In genomic region chr4:143372093-143372915, GRCh38 we compare ENCODE assay signal across 14 cellular contexts. TPM values are rescaled to one million over a fixed set of nuclear protein-coding genes. Genes with fewer than 3 reads are reported as not detected.
DNase-seq lines count a peak whose midpoint lies in the region; ATAC-seq and TF ChIP-seq lines count a peak whose summit lies in the region.
"Had no signal": no experiment of that assay in that cellular context is flagged by ENCODE, and none has a peak within 500 bp of the region (broad histone marks: within the 10 kb centered on the region; RNA-seq: fewer than 3 reads in every experiment).

No MANE protein-coding gene starts in this region.

- H3K4me1 ChIP-seq in BLaER1 (peaks cover 56% of the 10 kb centered on the region), thyroid gland (peaks cover 4 to 25% of the 10 kb centered on the region in 2 donors), lower lobe of right lung (peaks cover 40% of the 10 kb centered on the region)
- H3K4me1 ChIP-seq: foreskin keratinocyte had no signal

- intact Hi-C loops in thyroid gland (cut with DNase I) (no loop called here), lower lobe of right lung (cut with DNase I) (no loop called here)

- H3K4me3 ChIP-seq in BLaER1 (no peak overlapping the region), thyroid gland (replicated peaks in 1 of 3) (no peak overlapping the region), lower lobe of right lung (no peak overlapping the region)

- H3K9me3 ChIP-seq in BLaER1 (peaks cover 23% of the 10 kb centered on the region), thyroid gland (no peaks in the 10 kb centered on the region), lower lobe of right lung (no peaks in the 10 kb centered on the region)

- TF ChIP-seq POLR2A in thyroid gland (IDR thresholded peaks at IDR 0.05), result no peak

- DNase-seq in HEK293T (ENCODE audit: extremely low spot score) (no peak), thyroid gland (no peak), lower lobe of right lung (no peak), NCI-H2029 (lab: John Stamatoyannopoulos, UW) (no peak)
- DNase-seq: activated CD8-positive, alpha-beta memory T cell treated with anti-CD3 and anti-CD28 coated beads, Interleukin-2, amount 50 U/mL, for 48 hours; cerebellar nuclear complex; foreskin keratinocyte; NCI-H2107; stimulated activated CD8-positive, alpha-beta memory T cell treated with anti-CD3 and anti-CD28 coated beads, Interleukin-4, amount 100 ng/mL, for 48 hours; T-cell had no signal

- H3K27me3 ChIP-seq in BLaER1 (no peaks in the 10 kb centered on the region), thyroid gland (no peaks in the 10 kb centered on the region), lower lobe of right lung (ENCODE audit: low read depth) (no peaks in the 10 kb centered on the region)
- H3K27me3 ChIP-seq: foreskin keratinocyte had no signal

- no peak for TF ChIP-seq CTCF in thyroid gland (IDR thresholded peaks at IDR 0.05)
- TF ChIP-seq CTCF in lower lobe of right lung (IDR thresholded peaks at IDR 0.05), result no peak

- peaks cover 18% of the 10 kb centered on the region for H3K36me3 ChIP-seq in BLaER1
- no peaks in the 10 kb centered on the region for H3K36me3 ChIP-seq in thyroid gland
- H3K36me3 ChIP-seq in lower lobe of right lung, result no peaks in the 10 kb centered on the region

- 0 out of 2 replicates have a peak overlapping the region, but pooled peaks have one; percentile 38 for H3K27ac ChIP-seq in BLaER1
- no peak overlapping the region for H3K27ac ChIP-seq in thyroid gland
- no peak overlapping the region for H3K27ac ChIP-seq in lower lobe of right lung
- H3K27ac ChIP-seq: foreskin keratinocyte had no signal

- POLR2A ChIA-PET in HEK293T (lab: Yijun Ruan, JAX), result no interaction called here

- ATAC-seq in GM19351 (IDR thresholded peaks at IDR 0.05; ENCODE audit: unreplicated experiment), result peak; percentile 74
- peak; percentile 81 for ATAC-seq in HG02870 (IDR thresholded peaks at IDR 0.05; ENCODE audit: unreplicated experiment)
- peak; percentile 62 for ATAC-seq in HG03575 (IDR thresholded peaks at IDR 0.05; ENCODE audit: extremely low read depth, insufficient number of reproducible peaks, low FRiP score, unreplicated experiment)
- ATAC-seq in lower lobe of right lung, result no peak
- ATAC-seq: foreskin keratinocyte, T-cell had no signal

- H4K20me1 ChIP-seq in BLaER1, result no peaks in the 10 kb centered on the region

- H3K9ac ChIP-seq in BLaER1, result no peak overlapping the region

- 88 to 96% methylated on average over 1 of the region's 1 CpG for WGBS in thyroid gland, 2 donors

- peak overlapping the region; percentile 65 for H3K4me2 ChIP-seq in BLaER1

- CTCF ChIA-PET in HEK293T (lab: Yijun Ruan, JAX), result interaction anchor here (0.7 to 0.8 kb wide), 2 partner anchors 24 to 95 kb away, joined by 3 to 4 read pairs; no protein-coding TSS in a partner anchor

TF ChIP-seq in HEK293T, 16 proteins besides CTCF, POLR2A, EP300 and RAD21:
- TF ChIP-seq FOXA1 (IDR thresholded peaks at IDR 0.05), result no peak
- TF ChIP-seq NFRKB (IDR thresholded peaks at IDR 0.05), result no peak
- TF ChIP-seq FOXK2 (IDR thresholded peaks at IDR 0.05), result no peak
- TF ChIP-seq HDGF (IDR thresholded peaks at IDR 0.05; ENCODE audit: borderline replicate concordance), result no peak
- no peak for TF ChIP-seq CTBP1 (IDR thresholded peaks at IDR 0.05; ENCODE audit: borderline replicate concordance)
- no peak for TF ChIP-seq SUZ12 (IDR thresholded peaks at IDR 0.05)
- TF ChIP-seq BHLHE40 (IDR thresholded peaks at IDR 0.05; ENCODE audit: borderline replicate concordance), result no peak
- no peak for TF ChIP-seq FOXM1 (IDR thresholded peaks at IDR 0.05; ENCODE audit: borderline replicate concordance)
- TF ChIP-seq L3MBTL2 (conservative IDR thresholded peaks at IDR 0.05), result no peak

RNA-seq across cellular contexts. Expression of gene GAB1, which starts 35.6 kb away (rescaled TPM):
- total RNA-seq in thyroid gland, result 10 to 100 TPM; 20.3 to 40.8 (median 32.5) TPM
- 63.3 TPM for total RNA-seq in lower lobe of right lung

Comparison
In these comparisons a context has a peak if more than half of its experiments do, and no peak if none do; other contexts are left out.
1. ATAC-seq: peak in GM19351 (single experiment), HG02870 (single experiment) and HG03575 (single experiment); none in lower lobe of right lung (0 of 2).